In the genomic region with DNA sequence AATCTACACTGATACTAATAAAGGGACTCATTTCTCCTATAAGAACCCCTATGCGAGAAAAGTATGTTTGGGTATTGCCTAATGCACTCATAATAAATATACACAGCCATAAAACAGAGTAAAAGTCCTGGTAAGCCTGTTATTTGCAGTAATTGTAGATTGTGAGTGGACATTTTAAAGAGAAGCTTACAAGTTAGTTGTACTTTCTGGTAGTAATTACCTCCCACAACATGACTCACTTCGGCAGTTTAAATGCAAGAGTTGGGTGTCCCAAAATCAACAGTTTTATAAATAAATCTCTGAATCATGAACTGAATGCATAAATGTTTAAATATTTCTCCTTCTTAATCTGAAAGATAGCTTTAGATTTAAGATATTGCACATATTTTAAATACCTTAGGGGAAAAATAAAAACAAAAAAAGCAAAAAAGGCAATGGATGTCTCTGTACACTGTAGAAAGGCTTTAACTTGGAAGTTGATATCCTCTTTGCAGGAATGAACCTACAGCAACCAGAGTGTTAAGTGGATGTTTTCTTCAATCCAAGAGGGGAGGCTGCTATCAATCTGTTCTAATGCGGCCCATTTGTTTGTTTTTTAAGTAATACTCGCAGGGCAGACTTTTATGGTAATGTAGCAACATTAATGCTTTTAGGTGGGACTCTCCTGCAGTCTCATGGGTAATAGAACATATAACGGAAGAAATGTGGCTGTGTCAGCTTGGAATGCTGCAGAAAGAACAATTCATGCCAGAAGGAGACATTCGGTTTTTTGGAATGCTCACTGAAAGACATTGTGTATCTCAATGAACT, we compare ENCODE assay signal across 2 cellular contexts.
TF ChIP-seq lines count a peak whose summit lies in the region.

No MANE protein-coding gene starts in this region.

TF ChIP-seq in IMR-90, 13 proteins besides CTCF, POLR2A, EP300 and RAD21:
- peak; percentile 82; the same call in 1 of the 2 replicates for TF ChIP-seq FOS (IDR thresholded peaks at IDR 0.05; ENCODE audit: low read depth, low read length)
- TF ChIP-seq SMC3 (IDR thresholded peaks at IDR 0.05; ENCODE audit: low read depth, low read length) = no peak
- no peak for TF ChIP-seq CHD1 (IDR thresholded peaks at IDR 0.05; ENCODE audit: low read depth, low read length)
- TF ChIP-seq RFX5 (IDR thresholded peaks at IDR 0.05; ENCODE audit: low read depth, low read length) = no peak
- TF ChIP-seq RCOR1 (IDR thresholded peaks at IDR 0.05; ENCODE audit: insufficient replicate concordance, low read length) = no peak
- no peak for TF ChIP-seq NFE2L2 (IDR thresholded peaks at IDR 0.05; ENCODE audit: low read depth, low read length)
- TF ChIP-seq, protein P1, sequence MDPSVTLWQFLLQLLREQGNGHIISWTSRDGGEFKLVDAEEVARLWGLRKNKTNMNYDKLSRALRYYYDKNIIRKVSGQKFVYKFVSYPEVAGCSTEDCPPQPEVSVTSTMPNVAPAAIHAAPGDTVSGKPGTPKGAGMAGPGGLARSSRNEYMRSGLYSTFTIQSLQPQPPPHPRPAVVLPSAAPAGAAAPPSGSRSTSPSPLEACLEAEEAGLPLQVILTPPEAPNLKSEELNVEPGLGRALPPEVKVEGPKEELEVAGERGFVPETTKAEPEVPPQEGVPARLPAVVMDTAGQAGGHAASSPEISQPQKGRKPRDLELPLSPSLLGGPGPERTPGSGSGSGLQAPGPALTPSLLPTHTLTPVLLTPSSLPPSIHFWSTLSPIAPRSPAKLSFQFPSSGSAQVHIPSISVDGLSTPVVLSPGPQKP (IDR thresholded peaks at IDR 0.05; ENCODE audit: borderline replicate concordance, low read depth, low read length) = no peak
- peak; percentile 59 for TF ChIP-seq CEBPB (IDR thresholded peaks at IDR 0.05; ENCODE audit: low read depth, low read length)
- TF ChIP-seq MAZ (IDR thresholded peaks at IDR 0.05; ENCODE audit: borderline replicate concordance, low read depth, low read length) = no peak
- TF ChIP-seq MXI1 (IDR thresholded peaks at IDR 0.05; ENCODE audit: borderline replicate concordance, low read depth, low read length) = no peak
- TF ChIP-seq, protein P2, sequence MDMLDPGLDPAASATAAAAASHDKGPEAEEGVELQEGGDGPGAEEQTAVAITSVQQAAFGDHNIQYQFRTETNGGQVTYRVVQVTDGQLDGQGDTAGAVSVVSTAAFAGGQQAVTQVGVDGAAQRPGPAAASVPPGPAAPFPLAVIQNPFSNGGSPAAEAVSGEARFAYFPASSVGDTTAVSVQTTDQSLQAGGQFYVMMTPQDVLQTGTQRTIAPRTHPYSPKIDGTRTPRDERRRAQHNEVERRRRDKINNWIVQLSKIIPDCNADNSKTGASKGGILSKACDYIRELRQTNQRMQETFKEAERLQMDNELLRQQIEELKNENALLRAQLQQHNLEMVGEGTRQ (IDR thresholded peaks at IDR 0.05; ENCODE audit: low read depth, low read length) = no peak

TF ChIP-seq in endothelial cell of umbilical vein, 7 proteins besides CTCF, POLR2A, EP300 and RAD21:
- TF ChIP-seq POLR2AphosphoS5 (IDR thresholded peaks at IDR 0.05; ENCODE audit: insufficient read depth, low read depth, low read length) (no peak), FOS (IDR thresholded peaks at IDR 0.05; ENCODE audit: borderline replicate concordance, insufficient read depth, low read length) (peak; percentile 29)
